ENCODE assay signal across 9 cellular contexts in genomic region chr5:17189381-17190036, GRCh38. TPM values are rescaled to one million over a fixed set of nuclear protein-coding genes. Genes with fewer than 3 reads are reported as not detected.
DNase-seq lines count a peak whose midpoint lies in the region; ATAC-seq and TF ChIP-seq lines count a peak whose summit lies in the region.
"Had no signal": no experiment of that assay in that cellular context is flagged by ENCODE, and none has a peak within 500 bp of the region (broad histone marks: within the 10 kb centered on the region; RNA-seq: fewer than 3 reads in every experiment).

No MANE protein-coding gene starts in this region.

- H2AFZ ChIP-seq in OCI-LY1 (ENCODE audit: low read length), result no peak overlapping the region

- H3K9me3 Mint-ChIP-seq in CD4-positive, alpha-beta memory T cell, result peaks cover 0 to 2% (median 0%) of the 10 kb centered on the region in 8 donors
- peaks cover 5% of the 10 kb centered on the region for H3K9me3 Mint-ChIP-seq in type B pancreatic cell
- H3K9me3 Mint-ChIP-seq: T-helper 1 cell treated with Interleukin-12 subunit alpha and Interleukin-12 subunit beta and Interleukin-4 antibody, amounts not matched to agents 30 μg/mL and 1 μg/mL, for 36 hours had no signal

- no peaks in the 10 kb centered on the region for H3K36me3 Mint-ChIP-seq in CD4-positive, alpha-beta memory T cell
- H3K36me3 Mint-ChIP-seq in type B pancreatic cell, result no peaks in the 10 kb centered on the region

- no peaks in the 10 kb centered on the region for H3K9me3 ChIP-seq in CD4-positive, alpha-beta memory T cell (ENCODE audit: control insufficient read depth in 1 of 2, low read length in 2 of 2)
- H3K9me3 ChIP-seq in OCI-LY1 (ENCODE audit: low read length), result no peaks in the 10 kb centered on the region

- DNase-seq in CD4-positive, alpha-beta memory T cell, result peak in 4 of 5 donors; percentile 10 to 20 (median 18)
- DNase-seq in HuH-7 (ENCODE audit: low spot score) (peak; percentile 23), activated T-cell treated with anti-CD3 and anti-CD28 coated beads for 24 hours (ENCODE audit: low read depth) (peak; percentile 48), fibroblast of peridontal ligament (ENCODE audit: extremely low read depth) (peak; percentile 88), occipital lobe (lab: John Stamatoyannopoulos, UW) (peak; percentile 17), type B pancreatic cell (ENCODE audit: extremely low spot score, unreplicated experiment) (peak; percentile 79)

- intact Hi-C loops in CD4-positive, alpha-beta memory T cell (cut with micrococcal nuclease), result loop anchor here (5.0 kb wide), 1 partner anchor 702 kb away; no protein-coding TSS in a partner anchor

- no peak overlapping the region for H3K27ac Mint-ChIP-seq in CD4-positive, alpha-beta memory T cell
- no peak overlapping the region for H3K27ac Mint-ChIP-seq in type B pancreatic cell
- H3K27ac Mint-ChIP-seq: T-helper 1 cell treated with Interleukin-12 subunit alpha and Interleukin-12 subunit beta and Interleukin-4 antibody, amounts not matched to agents 30 μg/mL and 1 μg/mL, for 36 hours had no signal

- no peaks in the 10 kb centered on the region for H3K4me1 ChIP-seq in CD4-positive, alpha-beta memory T cell (ENCODE audit: insufficient read depth, low read length)
- H3K4me1 ChIP-seq in OCI-LY1 (ENCODE audit: insufficient read depth, low read length, severe bottlenecking), result no peaks in the 10 kb centered on the region

- H3K27ac ChIP-seq in CD4-positive, alpha-beta memory T cell (ENCODE audit: low read depth, low read length), result no peak overlapping the region
- H3K27ac ChIP-seq in OCI-LY1 (ENCODE audit: low read depth, low read length, poor library complexity, severe bottlenecking), result no peak overlapping the region

- H3F3A ChIP-seq in OCI-LY1 (ENCODE audit: insufficient read depth, low read length), result no peaks in the 10 kb centered on the region

- CTCF ChIA-PET in CD4-positive, alpha-beta memory T cell (lab: Charles Lee; ENCODE audit: partially characterized antibody), result interaction anchor here (0.7 to 3.0 kb wide), 11 partner anchors 8 to 699 kb away, joined by 3 to 21 read pairs (median 3); no protein-coding TSS in a partner anchor

- H3K4me3 ChIP-seq in CD4-positive, alpha-beta memory T cell (ENCODE audit: low read length in 2 of 2), result no peak overlapping the region
- no peak overlapping the region for H3K4me3 ChIP-seq in OCI-LY1 (ENCODE audit: low read depth, low read length, poor library complexity, severe bottlenecking)

- TF ChIP-seq CTCF in OCI-LY1 (IDR thresholded peaks at IDR 0.05; ENCODE audit: low read length) (peak; percentile 93), type B pancreatic cell (conservative IDR thresholded peaks at IDR 0.05) (peak; percentile 93)

- no peaks in the 10 kb centered on the region for H3K79me2 ChIP-seq in OCI-LY1 (ENCODE audit: insufficient read depth, low read length)

- H3K27me3 Mint-ChIP-seq in CD4-positive, alpha-beta memory T cell, result peaks cover 0 to 5% of the 10 kb centered on the region in 2 donors
- no peaks in the 10 kb centered on the region for H3K27me3 Mint-ChIP-seq in type B pancreatic cell

- H3K36me3 ChIP-seq in CD4-positive, alpha-beta memory T cell (ENCODE audit: insufficient read depth, low read length), result no peaks in the 10 kb centered on the region
- H3K36me3 ChIP-seq in OCI-LY1 (ENCODE audit: insufficient read depth, low read length), result no peaks in the 10 kb centered on the region

- peak; percentile 72 for ATAC-seq in GM19397 (IDR thresholded peaks at IDR 0.05; ENCODE audit: unreplicated experiment)

- H3K4me2 ChIP-seq in OCI-LY1 (ENCODE audit: low read length), result no peak overlapping the region

- H3K4me3 Mint-ChIP-seq in CD4-positive, alpha-beta memory T cell, result no peak overlapping the region
- no peak overlapping the region for H3K4me3 Mint-ChIP-seq in type B pancreatic cell
- H3K4me3 Mint-ChIP-seq: T-helper 1 cell treated with Interleukin-12 subunit alpha and Interleukin-12 subunit beta and Interleukin-4 antibody, amounts not matched to agents 30 μg/mL and 1 μg/mL, for 36 hours had no signal

- H3K9me2 ChIP-seq in OCI-LY1 (ENCODE audit: low read depth, low read length), result no peaks in the 10 kb centered on the region

- H3K27me3 ChIP-seq in CD4-positive, alpha-beta memory T cell (ENCODE audit: insufficient read depth, low read length), result no peaks in the 10 kb centered on the region
- H3K27me3 ChIP-seq in OCI-LY1 (ENCODE audit: insufficient read depth, low read length), result no peaks in the 10 kb centered on the region

- POLR2A ChIA-PET in CD4-positive, alpha-beta memory T cell (lab: Charles Lee; ENCODE audit: partially characterized antibody), result no interaction called here

- H4K20me1 ChIP-seq in OCI-LY1 (ENCODE audit: insufficient read depth, low read length), result no peaks in the 10 kb centered on the region

- no peak overlapping the region for H3K9ac ChIP-seq in OCI-LY1 (ENCODE audit: low read length)

- H3K4me1 Mint-ChIP-seq in CD4-positive, alpha-beta memory T cell, result peaks cover 0 to 3% (median 0%) of the 10 kb centered on the region in 4 donors
- peaks cover 22% of the 10 kb centered on the region for H3K4me1 Mint-ChIP-seq in type B pancreatic cell (ENCODE audit: unreplicated experiment)

RNA-seq across cellular contexts. Expression of gene BASP1, which starts 27.9 kb away (rescaled TPM):
- under 1 TPM; 0.69 to 0.90 TPM for total RNA-seq in CD4-positive, alpha-beta memory T cell
- under 1 TPM; 0.10 to 0.78 TPM for polyA plus RNA-seq in CD4-positive, alpha-beta memory T cell
- total RNA-seq in occipital lobe (359 TPM), type B pancreatic cell (ENCODE audit: low replicate concordance) (131 and 197 TPM in 2 replicates)

Comparison
In these comparisons a context has a peak if more than half of its experiments do, and no peak if none do; other contexts are left out.
1. DNase-seq: peak in every context shown above with its lines; median percentile 88 in fibroblast of peridontal ligament; 79 in type B pancreatic cell; 48 in activated T-cell treated with anti-CD3 and anti-CD28 coated beads for 24 hours; 23 in HuH-7; 18 in CD4-positive, alpha-beta memory T cell; 17 in occipital lobe.
2. RNA of gene BASP1, which starts 27.9 kb away (total RNA-seq): 359 TPM in occipital lobe (single experiment) and 131 to 197 TPM in type B pancreatic cell; 0.69 to 0.90 TPM in CD4-positive, alpha-beta memory T cell; every median in the first group is over 10 times any median in the second.